In the genomic region with DNA sequence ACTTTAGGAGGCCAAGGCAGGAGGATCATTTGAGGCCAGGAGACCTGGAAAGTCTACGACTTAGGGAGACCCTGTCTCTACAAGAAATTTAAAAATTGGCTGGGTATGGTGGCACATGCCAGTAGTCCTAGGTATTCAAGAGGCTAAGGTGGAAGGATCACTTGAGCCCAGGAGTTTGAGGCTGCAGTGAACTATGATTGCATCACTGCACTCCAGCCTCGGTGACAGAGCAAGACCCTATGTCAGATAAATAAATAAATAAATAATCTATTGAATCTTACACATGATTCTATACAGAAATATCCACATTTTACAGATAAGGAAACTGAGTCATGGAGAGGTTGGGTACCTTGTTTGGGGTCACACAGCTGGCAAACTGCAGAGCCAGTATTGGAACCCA, we compare ENCODE assay signal across 22 cellular contexts.
DNase-seq lines count a peak whose midpoint lies in the region; TF ChIP-seq lines count a peak whose summit lies in the region.
"Had no signal": no experiment of that assay in that cellular context is flagged by ENCODE, and none has a peak within 500 bp of the region (broad histone marks: within the 10 kb centered on the region; RNA-seq: fewer than 3 reads in every experiment).

No MANE protein-coding gene starts in this region.

- DNase-seq in activated T-cell treated with anti-CD3 and anti-CD28 coated beads, Interleukin-2, amount 50 U/mL, for 24 hours: peak; percentile 14
- no peak for DNase-seq in activated T-cell treated with anti-CD3 and anti-CD28 coated beads, Interleukin-2, amount 50 U/mL, for 48 hours
- DNase-seq in posterior vena cava (ENCODE audit: low spot score) (peak; percentile 23), RWPE1 (ENCODE audit: low spot score) (no peak), NCI-H226 (no peak)
- no peak for DNase-seq in activated CD4-positive, alpha-beta T cell treated with anti-CD3 and anti-CD28 coated beads for 48 hours
- DNase-seq: 8988T; ACHN; BE2C; CD4-positive, CD25-positive, alpha-beta regulatory T cell; DMS53; Kasumi-1; NCI-H1092 treated with DMSO at 0.1 percent for 48 hours; NCI-H1436 treated with DMSO at 0.1 percent for 48 hours; NCI-H187 treated with DMSO at 0.1 percent for 48 hours; NCI-H2171 treated with DMSO at 0.1 percent for 48 hours; NCI-H524; NCI-H774 had no signal

- no peak overlapping the region for H3K27ac ChIP-seq in BLaER1 treated with 17β-estradiol and CSF1 and Interleukin-3, amounts not matched to agents 10 nM and 100 nM
- H3K27ac ChIP-seq in RWPE1: no peak overlapping the region
- H3K27ac ChIP-seq: HL-60 had no signal

- H3K4me3 ChIP-seq in BLaER1 treated with 17β-estradiol and CSF1 and Interleukin-3, amounts not matched to agents 10 nM and 100 nM: no peak overlapping the region
- H3K4me3 ChIP-seq: SJCRH30 had no signal

- H3K4me3 Mint-ChIP-seq in activated T-cell treated with anti-CD3 and anti-CD28 coated beads, Interleukin-2, amount 50 U/mL, for 24 hours: no peak overlapping the region
- H3K4me3 Mint-ChIP-seq in brain: no peak overlapping the region
- H3K4me3 Mint-ChIP-seq: CD4-positive, CD25-positive, alpha-beta regulatory T cell had no signal

- no peaks in the 10 kb centered on the region for H3K27me3 ChIP-seq in BLaER1 treated with 17β-estradiol and CSF1 and Interleukin-3, amounts not matched to agents 10 nM and 100 nM
- H3K27me3 ChIP-seq: BE2C, SJCRH30 had no signal

- CTCF ChIA-PET in RWPE1 (lab: Yijun Ruan, JAX): no interaction called here

- no peaks in the 10 kb centered on the region for H3K9me3 Mint-ChIP-seq in activated T-cell treated with anti-CD3 and anti-CD28 coated beads, Interleukin-2, amount 50 U/mL, for 24 hours
- H3K9me3 Mint-ChIP-seq in brain: no peaks in the 10 kb centered on the region
- H3K9me3 Mint-ChIP-seq: CD4-positive, CD25-positive, alpha-beta regulatory T cell had no signal

- H3K27me3 Mint-ChIP-seq in activated T-cell treated with anti-CD3 and anti-CD28 coated beads, Interleukin-2, amount 50 U/mL, for 24 hours: no peaks in the 10 kb centered on the region
- no peaks in the 10 kb centered on the region for H3K27me3 Mint-ChIP-seq in brain

- POLR2A ChIA-PET in RWPE1 (lab: Yijun Ruan, JAX; ENCODE audit: low non-redundant PET): no interaction called here

- no peaks in the 10 kb centered on the region for H3K36me3 ChIP-seq in BLaER1 treated with 17β-estradiol and CSF1 and Interleukin-3, amounts not matched to agents 10 nM and 100 nM
- H3K36me3 ChIP-seq: BE2C, SJCRH30 had no signal

- peaks cover 42% of the 10 kb centered on the region for H3K4me1 Mint-ChIP-seq in activated T-cell treated with anti-CD3 and anti-CD28 coated beads, Interleukin-2, amount 50 U/mL, for 24 hours (ENCODE audit: low read depth)
- H3K4me1 Mint-ChIP-seq in brain: peaks cover 72% of the 10 kb centered on the region

- H3K4me2 ChIP-seq in BLaER1 treated with 17β-estradiol and CSF1 and Interleukin-3, amounts not matched to agents 10 nM and 100 nM: peak overlapping the region; percentile 51 to 85 (median 63)

- H3K9ac ChIP-seq in BLaER1 treated with 17β-estradiol and CSF1 and Interleukin-3, amounts not matched to agents 10 nM and 100 nM: no peak overlapping the region

- H3K9me3 ChIP-seq in BLaER1 treated with 17β-estradiol and CSF1 and Interleukin-3, amounts not matched to agents 10 nM and 100 nM (replicated peaks in 1 of 11): peaks cover 0 to 7% (median 0%) of the 10 kb centered on the region in 11 experiments; a peak in 4 of 22 replicates
- H3K9me3 ChIP-seq: BE2C, SJCRH30 had no signal

- H4K20me1 ChIP-seq in BLaER1 treated with 17β-estradiol and CSF1 and Interleukin-3, amounts not matched to agents 10 nM and 100 nM: no peaks in the 10 kb centered on the region; a peak in 2 of 22 replicates

- H3K27ac Mint-ChIP-seq in activated T-cell treated with anti-CD3 and anti-CD28 coated beads, Interleukin-2, amount 50 U/mL, for 24 hours: no peak overlapping the region
- peak overlapping the region in 3 of 5 experiments; percentile 30 to 65 (median 35) for H3K27ac Mint-ChIP-seq in brain

- intact Hi-C loops in posterior vena cava (cut with DNase I): loop anchor here (5.0 to 10.0 kb wide), 3 partner anchors 37 to 991 kb away; no protein-coding TSS in a partner anchor

- TF ChIP-seq CTCF in brain (conservative IDR thresholded peaks at IDR 0.05) (no peak), RWPE1 (conservative IDR thresholded peaks at IDR 0.05; ENCODE audit: low read depth) (no peak)

- H3K4me1 ChIP-seq in BLaER1 treated with 17β-estradiol and CSF1 and Interleukin-3, amounts not matched to agents 10 nM and 100 nM: peaks cover 15 to 65% (median 31%) of the 10 kb centered on the region in 10 experiments

- H3K36me3 Mint-ChIP-seq in activated T-cell treated with anti-CD3 and anti-CD28 coated beads, Interleukin-2, amount 50 U/mL, for 24 hours (ENCODE audit: low read depth): peaks cover 3% of the 10 kb centered on the region
- H3K36me3 Mint-ChIP-seq in brain: no peaks in the 10 kb centered on the region

Comparison
In these comparisons a context has a peak if more than half of its experiments do, and no peak if none do; other contexts are left out.
1. DNase-seq: peak in activated T-cell treated with anti-CD3 and anti-CD28 coated beads, Interleukin-2, amount 50 U/mL, for 24 hours (single experiment) and posterior vena cava (single experiment); none in activated T-cell treated with anti-CD3 and anti-CD28 coated beads, Interleukin-2, amount 50 U/mL, for 48 hours (0 of 2), activated CD4-positive, alpha-beta T cell treated with anti-CD3 and anti-CD28 coated beads for 48 hours (single experiment), RWPE1 (single experiment) and NCI-H226 (single experiment).